Comparison of ENCODE assay signal across 8 cellular contexts in the genomic region with DNA sequence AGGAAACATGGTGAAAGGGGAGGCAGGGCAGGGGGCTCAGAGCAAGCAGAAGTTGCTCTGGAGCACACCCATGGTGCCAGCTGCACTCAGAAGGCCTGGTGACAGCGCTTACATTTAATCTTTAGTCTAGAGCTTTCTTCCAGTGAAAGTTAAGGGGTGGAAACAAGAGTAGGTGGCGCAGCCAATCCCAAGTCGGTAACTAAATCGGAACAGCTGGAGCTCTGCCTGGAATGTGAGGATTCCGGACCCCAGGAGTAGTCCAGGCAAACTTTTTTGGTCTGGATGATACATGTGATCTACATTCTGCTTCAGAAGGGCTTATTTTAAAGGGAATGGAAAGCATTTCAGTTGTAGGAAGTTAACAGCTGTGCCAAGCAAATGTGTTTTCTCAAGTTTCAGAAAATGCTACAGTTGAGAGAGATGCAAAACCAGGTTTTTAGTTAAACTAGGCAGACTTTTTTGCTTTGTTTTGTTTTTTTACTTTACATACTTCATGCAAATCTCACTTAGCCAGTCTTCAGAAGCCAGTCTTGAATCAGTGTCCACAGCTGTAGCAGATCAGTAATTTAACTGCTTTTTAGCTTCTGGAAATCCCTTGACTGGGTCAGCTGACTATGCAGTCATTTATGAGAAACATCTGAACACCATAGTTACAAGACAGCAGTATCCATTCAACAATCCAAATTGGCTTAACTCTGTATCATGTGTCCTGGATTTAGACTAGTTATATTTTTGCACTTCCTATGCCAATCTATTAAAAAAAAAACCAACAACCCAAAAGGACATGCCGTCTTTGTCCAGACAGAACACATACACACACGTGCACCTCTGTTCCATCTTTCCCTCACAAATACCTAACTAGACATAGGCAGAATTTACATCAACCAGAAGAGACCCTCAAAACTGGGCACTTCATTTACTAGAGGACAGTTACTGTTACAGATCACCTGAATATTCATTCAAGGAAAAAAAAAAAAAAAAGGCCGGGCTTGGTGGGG. TPM values are rescaled to one million over a fixed set of nuclear protein-coding genes. Genes with fewer than 3 reads are reported as not detected.
A peak's percentile ranks its signal among the peaks of the same experiment; 100 is the strongest.
DNase-seq lines count a peak whose midpoint lies in the region; ATAC-seq and TF ChIP-seq lines count a peak whose summit lies in the region.

No MANE protein-coding gene starts in this region.

- peak overlapping the region in 1 of 2 experiments; percentile 4; a peak in 2 of 4 replicates for H3K4me3 ChIP-seq in SK-N-SH (ENCODE audit: low read depth in 2 of 2, low read length in 1 of 2)
- peak overlapping the region; percentile 11 for H3K4me3 ChIP-seq in ovary

- H3K27me3 ChIP-seq in SK-N-SH (ENCODE audit: insufficient read depth) (no peaks in the 10 kb centered on the region), ovary (no peaks in the 10 kb centered on the region)

- no peak for TF ChIP-seq RAD21 in SK-N-SH (IDR thresholded peaks at IDR 0.05; ENCODE audit: low read length)

- H3K9me2 ChIP-seq in SK-N-SH = no peaks in the 10 kb centered on the region

- peak; percentile 42 for DNase-seq in GM10248 (ENCODE audit: extremely low spot score)
- DNase-seq in SK-N-SH = peak; percentile 42
- peak; percentile 38 for DNase-seq in glomerular visceral epithelial cell (ENCODE audit: extremely low spot score)
- DNase-seq in ovary = peak; percentile 62 to 82 (median 76)
- no peak for DNase-seq in NCI-H1694 (lab: John Stamatoyannopoulos, UW)
- DNase-seq in CD1c-positive myeloid dendritic cell (ENCODE audit: extremely low spot score) = no peak

- no peak for TF ChIP-seq CTCF in GM10248 (IDR thresholded peaks at IDR 0.05; ENCODE audit: control extremely low read depth, extremely low read depth, low read depth, missing control alignments)
- TF ChIP-seq CTCF in SK-N-SH (IDR thresholded peaks at IDR 0.05) = no peak
- no peak for TF ChIP-seq CTCF in ovary (IDR thresholded peaks at IDR 0.05)

- H2AFZ ChIP-seq in SK-N-SH (ENCODE audit: low read depth) = no peak overlapping the region

- H3K36me3 ChIP-seq in SK-N-SH (replicated peaks in 1 of 2; ENCODE audit: control insufficient read depth in 1 of 2, insufficient read depth in 2 of 2, low read length in 1 of 2) = peaks cover 4 to 5% of the 10 kb centered on the region in 2 experiments
- H3K36me3 ChIP-seq in ovary = no peaks in the 10 kb centered on the region

- no peak for TF ChIP-seq POLR2A in ovary (IDR thresholded peaks at IDR 0.05)

- H3K79me2 ChIP-seq in SK-N-SH (ENCODE audit: insufficient read depth) = peaks cover 28% of the 10 kb centered on the region

- intact Hi-C loops in ovary (cut with DNase I) = no loop called here

- no peaks in the 10 kb centered on the region for H4K20me1 ChIP-seq in SK-N-SH (ENCODE audit: insufficient read depth)

- H3K9me3 ChIP-seq in SK-N-SH (no peaks in the 10 kb centered on the region), ovary (no peaks in the 10 kb centered on the region)

- WGBS in SK-N-SH (ENCODE audit: low lambda C conversion rate) = 42% methylated on average over 8 of the region's 8 CpGs
- 14% methylated on average over 8 of the region's 8 CpGs for WGBS in ovary, 3 donors

- H3K27ac ChIP-seq in SK-N-SH (ENCODE audit: low read depth in 2 of 2, low read length in 1 of 2) (peak overlapping the region; percentile 87 to 95), ovary (peak overlapping the region; percentile 37 to 76)

- ATAC-seq in HG02571 (IDR thresholded peaks at IDR 0.05; ENCODE audit: unreplicated experiment) (peak; percentile 47), HG03039 (IDR thresholded peaks at IDR 0.05; ENCODE audit: unreplicated experiment) (no peak)

- POLR2A ChIA-PET in GM10248 (lab: Yijun Ruan, JAX) = no interaction called here
- POLR2A ChIA-PET in SK-N-SH (lab: Yijun Ruan, JAX) = no interaction called here

- H3K4me2 ChIP-seq in SK-N-SH = peak overlapping the region; percentile 49

- H3K4me1 ChIP-seq in SK-N-SH (ENCODE audit: control insufficient read depth in 1 of 2, insufficient read depth in 2 of 2, low read depth in 1 of 2, low read length in 1 of 2) = peaks cover 8 to 16% of the 10 kb centered on the region in 2 experiments; a peak in 3 of 4 replicates
- H3K4me1 ChIP-seq in ovary (ENCODE audit: insufficient read depth) = peaks cover 8% of the 10 kb centered on the region

- CTCF ChIA-PET in GM10248 (lab: Yijun Ruan, JAX) = interaction anchor here (1.4 to 2.3 kb wide), 4 partner anchors 13 to 33 kb away, joined by 3 to 6 read pairs (median 4); partner anchors contain the start of gene ZNF106
- CTCF ChIA-PET in SK-N-SH (lab: Yijun Ruan, JAX) = interaction anchor here (0.6 to 1.3 kb wide), 2 partner anchors 319 to 792 kb away, joined by 3 read pairs; no protein-coding TSS in a partner anchor

- H3K9ac ChIP-seq in SK-N-SH = peak overlapping the region; percentile 38; the same call in 1 of the 2 replicates

- peaks cover 23% of the 10 kb centered on the region for H3F3A ChIP-seq in SK-N-SH (replicated peaks; ENCODE audit: insufficient read depth)

- TF ChIP-seq EP300 in SK-N-SH (IDR thresholded peaks at IDR 0.05; ENCODE audit: borderline replicate concordance in 1 of 2, low read depth in 1 of 2, low read length in 1 of 2) = peak in 1 of 2 experiments; percentile 28; a peak in 3 of 4 replicates
- TF ChIP-seq EP300 in ovary (IDR thresholded peaks at IDR 0.05) = no peak

TF ChIP-seq in SK-N-SH, 30 proteins besides CTCF, POLR2A, EP300 and RAD21 (continues in another document):
- TF ChIP-seq IRF3 (IDR thresholded peaks at IDR 0.05; ENCODE audit: low read depth, low read length) (no peak), POLR2AphosphoS5 (IDR thresholded peaks at IDR 0.05; ENCODE audit: low read depth, low read length) (0 out of 2 replicates have a peak, but pooled peaks have one; percentile 22), RCOR1 (IDR thresholded peaks at IDR 0.05; ENCODE audit: low read length) (peak; percentile 37; the same call in 1 of the 2 replicates), TEAD4 (IDR thresholded peaks at IDR 0.05; ENCODE audit: borderline replicate concordance, insufficient read depth) (0 out of 2 replicates have a peak, but pooled peaks have one; percentile 15), NFIC (IDR thresholded peaks at IDR 0.05; ENCODE audit: borderline replicate concordance) (no peak; the same call in 1 of the 2 replicates), RFX5 (IDR thresholded peaks at IDR 0.05; ENCODE audit: low read length) (no peak), FOXJ3 (CRISPR knock-in tag; IDR thresholded peaks at IDR 0.05) (no peak), FOSL2 (IDR thresholded peaks at IDR 0.05; ENCODE audit: borderline replicate concordance, low read depth) (no peak), TCF12 (IDR thresholded peaks at IDR 0.05) (peak; percentile 38; the same call in 1 of the 2 replicates), MXI1 (IDR thresholded peaks at IDR 0.05; ENCODE audit: low read depth, low read length) (no peak), MAX (IDR thresholded peaks at IDR 0.05; ENCODE audit: low read depth) (peak; percentile 33; the same call in 1 of the 2 replicates), PBX3 (IDR thresholded peaks at IDR 0.05) (0 out of 2 replicates have a peak, but pooled peaks have one; percentile 4), SIN3A (IDR thresholded peaks at IDR 0.05; ENCODE audit: borderline replicate concordance, low read depth, low read length) (peak; percentile 29; the same call in 1 of the 2 replicates), USF1 (IDR thresholded peaks at IDR 0.05; ENCODE audit: borderline replicate concordance, low read depth) (peak; percentile 82)

RNA-seq across cellular contexts. Expression of gene ZNF106, which starts 33.2 kb away (rescaled TPM):
- polyA plus RNA-seq in SK-N-SH (2012; rRNA removed) (8.9 and 12.9 TPM in 2 replicates), ovary (10 to 100 TPM; 12.2 to 44.1 TPM)
- polyA plus RNA-seq in SK-N-SH (2012; cell fraction: cytosol; rRNA removed) = 11.8 and 12.0 TPM in 2 replicates
- 5.3 and 9.7 TPM in 2 replicates for polyA plus RNA-seq in SK-N-SH (2012; cell fraction: nucleus; rRNA removed)
- total RNA-seq in ovary = 10 to 100 TPM; 27.5 to 59.0 (median 43.4) TPM

RNA-seq across cellular contexts. Expression of gene SNAP23, which starts 37.7 kb away (rescaled TPM):
- 39.2 and 45.0 TPM in 2 replicates for polyA plus RNA-seq in SK-N-SH (2012; rRNA removed)
- polyA plus RNA-seq in SK-N-SH (2012; cell fraction: cytosol; rRNA removed) = 52.1 and 62.7 TPM in 2 replicates
- polyA plus RNA-seq in SK-N-SH (2012; cell fraction: nucleus; rRNA removed) = 17.6 and 52.3 TPM in 2 replicates
- 10 to 100 TPM; 37.9 to 58.9 (median 53.0) TPM for total RNA-seq in ovary
- 10 to 100 TPM; 39.3 to 93.0 TPM for polyA plus RNA-seq in ovary

Comparison
In these comparisons a context has a peak if more than half of its experiments do, and no peak if none do; other contexts are left out.
1. DNase-seq: peak in GM10248 (single experiment), SK-N-SH (single experiment), glomerular visceral epithelial cell (single experiment) and ovary (5 of 5); none in NCI-H1694 (single experiment) and CD1c-positive myeloid dendritic cell (single experiment).